ENCODE assay signal across 1 cellular context in the genomic region with DNA sequence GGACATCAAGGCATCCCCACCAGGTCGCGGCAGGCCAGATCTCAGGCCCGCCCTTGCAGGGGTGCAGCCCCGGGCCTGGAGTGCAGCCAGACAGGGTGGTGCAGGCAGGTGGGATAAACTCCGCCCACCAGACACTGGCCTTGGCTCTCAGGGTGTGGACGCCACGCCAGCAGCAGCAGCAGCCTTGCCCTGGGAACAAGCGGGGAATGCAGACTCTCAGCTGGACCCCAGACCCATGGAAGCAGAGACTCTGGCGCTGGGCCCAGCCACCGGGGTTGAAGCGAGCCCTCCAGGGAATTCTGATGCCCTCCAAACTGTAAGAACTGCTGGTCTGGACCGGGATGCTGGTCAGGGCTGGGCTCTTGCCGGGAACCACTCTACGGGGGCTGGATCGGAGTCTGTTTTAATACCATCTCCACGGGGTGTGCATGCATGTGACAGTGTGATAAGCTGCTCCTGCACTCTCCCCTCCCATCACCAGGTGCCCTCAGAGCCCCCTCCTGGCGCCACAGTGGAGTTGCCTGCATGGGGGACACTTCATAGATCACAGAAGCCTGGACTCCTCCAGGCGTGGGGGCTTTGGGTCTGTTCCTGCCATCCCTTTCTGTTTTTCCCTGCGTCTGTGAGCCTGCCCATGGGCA.
TF ChIP-seq lines count a peak whose summit lies in the region.

No MANE protein-coding gene starts in this region.

TF ChIP-seq in HEK293, 187 proteins besides CTCF, POLR2A, EP300 and RAD21 (continued from another document):
- TF ChIP-seq ZIC2 (tag by site-specific recombination; IDR thresholded peaks at IDR 0.05) (peak; percentile 71), ZNF223 (tag by site-specific recombination; IDR thresholded peaks at IDR 0.05) (0 out of 2 replicates have a peak, but pooled peaks have one; percentile 59), MYNN (tag by site-specific recombination; IDR thresholded peaks at IDR 0.05; ENCODE audit: borderline replicate concordance) (no peak)
